Comparison of ENCODE assay signal across 25 cellular contexts in genomic region chr5:20555034-20555433, GRCh38.
DNase-seq lines count a peak whose midpoint lies in the region; ATAC-seq, FAIRE-seq and TF ChIP-seq lines count a peak whose summit lies in the region.
"Had no signal": no experiment of that assay in that cellular context is flagged by ENCODE, and none has a peak within 500 bp of the region (broad histone marks: within the 10 kb centered on the region; RNA-seq: fewer than 3 reads in every experiment).

No MANE protein-coding gene starts in this region.

- no peaks in the 10 kb centered on the region for H3K27me3 Mint-ChIP-seq in chondrocyte (ENCODE audit: low read depth)
- H3K27me3 Mint-ChIP-seq: activated CD4-positive, alpha-beta memory T cell treated with anti-CD3 and anti-CD28 coated beads for 36 hours; brain; CD4-positive, alpha-beta T cell had no signal

- ATAC-seq in HG03571 (IDR thresholded peaks at IDR 0.05; ENCODE audit: unreplicated experiment), result no peak
- no peak for ATAC-seq in gastroesophageal sphincter
- ATAC-seq: GM12878 had no signal

- H3K9me3 ChIP-seq in A673 (ENCODE audit: low read depth, low read length, poor library complexity, severe bottlenecking) (no peaks in the 10 kb centered on the region), gastroesophageal sphincter (no peaks in the 10 kb centered on the region)
- H3K9me3 ChIP-seq: colonic mucosa, SJSA1, thyroid gland had no signal

- H3K27me3 ChIP-seq in A673 (replicated peaks; ENCODE audit: insufficient read depth, low read depth, low read length, poor library complexity) (no peaks in the 10 kb centered on the region), gastroesophageal sphincter (no peaks in the 10 kb centered on the region)
- H3K27me3 ChIP-seq: colonic mucosa, SJSA1, spleen, thyroid gland had no signal

- no peak for DNase-seq in A673 (ENCODE audit: low spot score)
- DNase-seq in H54 (ENCODE audit: insufficient read length, low spot score), result no peak
- DNase-seq in OCI-M1 (lab: John Stamatoyannopoulos, UW), result peak; percentile 28
- no peak for DNase-seq in chondrocyte (ENCODE audit: low spot score)
- DNase-seq in DMS53 (lab: John Stamatoyannopoulos, UW), result no peak
- DNase-seq in NCI-H2107 treated with DMSO at 0.1 percent for 48 hours (lab: John Stamatoyannopoulos, UW; ENCODE audit: unreplicated experiment), result no peak
- DNase-seq: activated CD4-positive, alpha-beta memory T cell treated with anti-CD3 and anti-CD28 coated beads for 36 hours; activated CD4-positive, CD25-positive, alpha-beta regulatory T cell; activated gamma-delta T cell; CD4-positive, alpha-beta T cell; colonic mucosa; DMS153; glutamatergic neuron; mesenchymal stem cell; NCI-H82; nucleus accumbens; spleen; stimulated activated CD4-positive, alpha-beta T cell treated with anti-CD3 and anti-CD28 coated beads, Interleukin-4, amount 100 ng/mL, for 1 hour; stimulated activated naive CD4-positive, alpha-beta T cell treated with Interleukin-2 at 50 U/mL for 16 hours; thyroid gland had no signal

- no peak overlapping the region for H3K27ac Mint-ChIP-seq in chondrocyte (ENCODE audit: unreplicated experiment)
- H3K27ac Mint-ChIP-seq: activated CD4-positive, alpha-beta memory T cell treated with anti-CD3 and anti-CD28 coated beads for 36 hours; brain; CD4-positive, alpha-beta T cell had no signal

- TF ChIP-seq CTCF in A673 (conservative IDR thresholded peaks at IDR 0.05; ENCODE audit: low read depth, low read length) (0 out of 2 replicates have a peak, but pooled peaks have one; percentile 23), chondrocyte (IDR thresholded peaks at IDR 0.05) (peak; percentile 14), gastroesophageal sphincter (IDR thresholded peaks at IDR 0.05) (no peak)

- POLR2A ChIA-PET in A673 (lab: Charles Lee; ENCODE audit: low non-redundant PET), result no interaction called here

- 43 to 58% methylated on average over 1 to 2 of the region's 2 CpGs for WGBS in gastroesophageal sphincter (ENCODE audit: low coverage in 1 of 2), 2 donors

- H3K4me3 ChIP-seq in A673 (ENCODE audit: low read depth, low read length, poor library complexity, severe bottlenecking), result no peak overlapping the region
- H3K4me3 ChIP-seq in gastroesophageal sphincter, result no peak overlapping the region
- H3K4me3 ChIP-seq: colonic mucosa, GM12878, SJSA1, spleen, thyroid gland had no signal

- TF ChIP-seq POLR2A in H54 (IDR thresholded peaks at IDR 0.05; ENCODE audit: low read depth, low read length) (no peak), gastroesophageal sphincter (IDR thresholded peaks at IDR 0.05) (no peak)

- H3K4me1 Mint-ChIP-seq in chondrocyte (ENCODE audit: low read depth), result no peaks in the 10 kb centered on the region
- H3K4me1 Mint-ChIP-seq: brain had no signal

- no TSS peak for BruUV-seq in A673 (replicated peaks; lab: Mats Ljungman, UMichigan)

- H3K4me1 ChIP-seq in A673 (ENCODE audit: insufficient read depth, low read length, poor library complexity, severe bottlenecking) (no peaks in the 10 kb centered on the region), gastroesophageal sphincter (no peaks in the 10 kb centered on the region)
- H3K4me1 ChIP-seq: colonic mucosa, SJSA1, spleen, thyroid gland had no signal

- CTCF ChIA-PET in A673 (lab: Charles Lee), result no interaction called here

- no peak overlapping the region for H3K27ac ChIP-seq in A673 (ENCODE audit: low read depth, low read length, poor library complexity, severe bottlenecking)
- no peak overlapping the region for H3K27ac ChIP-seq in gastroesophageal sphincter
- H3K27ac ChIP-seq: colonic mucosa, SJSA1, spleen, thyroid gland had no signal

- intact Hi-C loops in A673 (cut with micrococcal nuclease; ENCODE audit: unreplicated experiment), result no loop called here

- no peak for TF ChIP-seq EP300 in gastroesophageal sphincter (IDR thresholded peaks at IDR 0.05)

- no peaks in the 10 kb centered on the region for H3K36me3 Mint-ChIP-seq in chondrocyte (ENCODE audit: low read depth)
- H3K36me3 Mint-ChIP-seq: activated CD4-positive, alpha-beta memory T cell treated with anti-CD3 and anti-CD28 coated beads for 36 hours; brain had no signal

- FAIRE-seq in H54 (lab: Jason Lieb, UNC), result peak; percentile 20
- FAIRE-seq: GM12878 had no signal

- no peak overlapping the region for H3K4me3 Mint-ChIP-seq in chondrocyte (ENCODE audit: unreplicated experiment)
- H3K4me3 Mint-ChIP-seq: activated CD4-positive, alpha-beta memory T cell treated with anti-CD3 and anti-CD28 coated beads for 36 hours; brain; CD4-positive, alpha-beta T cell had no signal

- peaks cover 7% of the 10 kb centered on the region for H3K9me3 Mint-ChIP-seq in chondrocyte (ENCODE audit: low read depth)
- H3K9me3 Mint-ChIP-seq: brain had no signal

- H3K36me3 ChIP-seq in A673 (ENCODE audit: insufficient read depth, low read length, poor library complexity, severe bottlenecking) (no peaks in the 10 kb centered on the region), gastroesophageal sphincter (no peaks in the 10 kb centered on the region)
- H3K36me3 ChIP-seq: colonic mucosa, SJSA1, spleen, thyroid gland had no signal

Comparison
In these comparisons a context has a peak if more than half of its experiments do, and no peak if none do; other contexts are left out.
1. CTCF ChIP-seq: peak in A673 (single experiment) and chondrocyte (single experiment); none in gastroesophageal sphincter (0 of 4).